Comparison of ENCODE assay signal across 22 cellular contexts in the genomic region with DNA sequence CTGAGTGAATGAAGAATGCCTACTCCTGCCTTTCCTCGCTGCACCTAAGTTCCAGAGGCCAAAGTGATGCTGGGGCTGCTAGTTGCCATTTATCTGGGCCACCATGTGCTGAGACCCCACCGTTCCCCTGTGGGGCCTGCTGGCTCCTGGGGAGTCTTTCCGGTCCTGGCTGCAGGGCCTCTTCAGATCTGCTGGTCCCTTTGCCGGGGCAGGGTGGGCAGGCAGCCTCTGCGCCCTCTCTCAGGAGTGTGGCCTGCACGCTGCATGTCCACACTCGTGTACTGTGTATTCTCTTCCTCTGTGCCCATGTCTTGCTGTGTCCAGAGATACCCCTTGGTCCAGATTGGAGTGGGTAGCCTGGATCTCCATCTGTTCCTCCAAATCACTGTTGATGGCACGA.
"Had no signal": no experiment of that assay in that cellular context is flagged by ENCODE, and none has a peak within 500 bp of the region (broad histone marks: within the 10 kb centered on the region; RNA-seq: fewer than 3 reads in every experiment).

No MANE protein-coding gene starts in this region.

- H3K27ac ChIP-seq: SJSA1, SK-N-MC had no signal

- H3K27me3 ChIP-seq: SJSA1 had no signal

- DNase-seq: IMR-90, Karpas-422, KG1, MG63, NCI-H1092, NCI-H1105 treated with DMSO at 0.1 percent for 48 hours, NCI-H1417 treated with DMSO at 0.1 percent for 48 hours, NCI-H146, NCI-H1694 treated with DMSO at 0.1 percent for 48 hours, NCI-H1930, NCI-H2081, NCI-H2107, NCI-H2227 treated with DMSO at 0.1 percent for 48 hours, NCI-H524 treated with DMSO at 0.1 percent for 48 hours, NCI-H69, NCI-H774, Right ventricle myocardium superior, RPMI8226, SIG-M5 had no signal

- H3K9me3 ChIP-seq: MG63, SJSA1 had no signal

- H3K4me1 ChIP-seq: SJSA1 had no signal

- FAIRE-seq: RCC 7860 had no signal

- H3K4me3 ChIP-seq: MG63, SJSA1, SK-N-MC had no signal

- H3K36me3 ChIP-seq: MG63, SJSA1 had no signal
